Comparison of ENCODE assay signal across 9 cellular contexts in the genomic region with DNA sequence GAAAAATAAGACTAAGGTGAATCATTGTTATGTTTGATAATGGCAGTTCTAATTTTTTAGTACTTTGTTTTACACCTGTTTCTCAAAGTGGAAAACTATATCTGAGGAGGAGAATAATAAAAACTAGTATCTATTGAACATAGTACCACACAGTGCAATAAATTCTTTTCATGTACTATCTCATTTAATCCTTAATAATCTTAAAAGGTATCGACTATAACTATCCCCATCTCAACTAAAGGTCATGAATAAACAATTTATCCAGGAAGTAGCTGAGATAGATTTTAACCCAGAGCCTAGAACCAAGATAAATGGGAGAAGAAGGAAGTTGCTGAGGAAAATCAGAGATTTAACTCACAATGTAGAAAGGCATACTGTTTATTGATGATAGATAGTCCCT. TPM values are rescaled to one million over a fixed set of nuclear protein-coding genes. Genes with fewer than 3 reads are reported as not detected.
DNase-seq lines count a peak whose midpoint lies in the region; ATAC-seq, FAIRE-seq and TF ChIP-seq lines count a peak whose summit lies in the region.
"Had no signal": no experiment of that assay in that cellular context is flagged by ENCODE, and none has a peak within 500 bp of the region (broad histone marks: within the 10 kb centered on the region; RNA-seq: fewer than 3 reads in every experiment).

No MANE protein-coding gene starts in this region.

- peak overlapping the region; percentile 68 for H3K27ac Mint-ChIP-seq in activated T-cell treated with anti-CD3 and anti-CD28 coated beads, Interleukin-2, amount 50 U/mL, for 72 hours

- H3K4me3 ChIP-seq in adipocyte (ENCODE audit: low read length) (peak overlapping the region; percentile 98), HepG2 (replicated peaks in 1 of 3; ENCODE audit: insufficient read depth in 1 of 3, low read depth in 2 of 3, low read length in 3 of 3) (peak overlapping the region; percentile 38 to 96 (median 40); a peak in 4 of 6 replicates), tibial artery (peak overlapping the region; percentile 90 to 93), A673 (ENCODE audit: low read depth, low read length, poor library complexity, severe bottlenecking) (no peak overlapping the region)

- no peak for FAIRE-seq in HepG2 (lab: Jason Lieb, UNC)

- ATAC-seq in activated T-cell treated with anti-CD3 and anti-CD28 coated beads, Interleukin-2, amount 50 U/mL, for 72 hours (replicated peaks in 1 of 2), result no peak
- no peak for ATAC-seq in HepG2
- no peak for ATAC-seq in HG03175 (IDR thresholded peaks at IDR 0.05; ENCODE audit: unreplicated experiment)

- peak overlapping the region; percentile 87 to 100 for H3K4me3 Mint-ChIP-seq in activated T-cell treated with anti-CD3 and anti-CD28 coated beads, Interleukin-2, amount 50 U/mL, for 72 hours

- H2AFZ ChIP-seq in HepG2 (ENCODE audit: low read length), result no peak overlapping the region

- H3K27me3 ChIP-seq in adipocyte (replicated peaks; ENCODE audit: control insufficient read depth, insufficient read depth, low read length), result no peaks in the 10 kb centered on the region
- no peaks in the 10 kb centered on the region; a peak in 1 of 5 replicates for H3K27me3 ChIP-seq in HepG2 (ENCODE audit: control insufficient read depth in 1 of 2, insufficient read depth in 2 of 2, low read length in 2 of 2)
- no peaks in the 10 kb centered on the region for H3K27me3 ChIP-seq in tibial artery
- H3K27me3 ChIP-seq in A673 (replicated peaks; ENCODE audit: insufficient read depth, low read depth, low read length, poor library complexity), result no peaks in the 10 kb centered on the region

- BruUV-seq in HepG2 (replicated peaks; lab: Mats Ljungman, UMichigan) (no TSS peak), A673 (replicated peaks; lab: Mats Ljungman, UMichigan) (no TSS peak)

- POLR2A ChIA-PET in HepG2 (lab: Yijun Ruan, JAX) (interaction anchor here (0.8 to 2.5 kb wide), 2 partner anchors 24 to 29 kb away, joined by 3 to 18 read pairs; no protein-coding TSS in a partner anchor), A673 (lab: Charles Lee; ENCODE audit: low non-redundant PET) (no interaction called here)

- in situ Hi-C loops in HepG2 (cut with HindIII; ENCODE audit: extremely low pct_ligation_motif_present, low pct_unique_long_range_greater_than_20kb), result no loop called here

- intact Hi-C loops in HepG2 (cut with micrococcal nuclease; ENCODE audit: unreplicated experiment), result loop anchor here (5.0 kb wide), 1 partner anchor 155 kb away; no protein-coding TSS in a partner anchor
- intact Hi-C loops in tibial artery (cut with DNase I; ENCODE audit: low total_unique reads), result no loop called here
- intact Hi-C loops in A673 (cut with micrococcal nuclease; ENCODE audit: unreplicated experiment), result no loop called here

- H4K20me1 ChIP-seq in HepG2 (ENCODE audit: insufficient read depth, low read length), result peaks cover 48% of the 10 kb centered on the region; the same call in 1 of the 2 replicates

- CTCF ChIA-PET in HepG2 (lab: Yijun Ruan, JAX; ENCODE audit: low intra/inter-chr PET ratio, low total read pairs) (no interaction called here), A673 (lab: Charles Lee) (no interaction called here)

- TF ChIP-seq EP300 in HepG2 (IDR thresholded peaks at IDR 0.05; ENCODE audit: low read depth in 2 of 2, low read length in 2 of 2) (no peak), HepG2 (CRISPR knock-in tag; IDR thresholded peaks at IDR 0.05; ENCODE audit: borderline replicate concordance) (no peak)

- H3K27me3 Mint-ChIP-seq in activated T-cell treated with anti-CD3 and anti-CD28 coated beads, Interleukin-2, amount 50 U/mL, for 72 hours (ENCODE audit: low read depth), result no peaks in the 10 kb centered on the region

- H3K4me1 Mint-ChIP-seq in activated T-cell treated with anti-CD3 and anti-CD28 coated beads, Interleukin-2, amount 50 U/mL, for 72 hours (ENCODE audit: low read depth), result peaks cover 70% of the 10 kb centered on the region

- H3K9me3 Mint-ChIP-seq in activated T-cell treated with anti-CD3 and anti-CD28 coated beads, Interleukin-2, amount 50 U/mL, for 72 hours, result no peaks in the 10 kb centered on the region

- H3K27ac ChIP-seq in HepG2 (ENCODE audit: extremely low read length, insufficient read depth, low read length), result no peak overlapping the region
- H3K27ac ChIP-seq in tibial artery, result no peak overlapping the region
- H3K27ac ChIP-seq in A673 (ENCODE audit: low read depth, low read length, poor library complexity, severe bottlenecking), result no peak overlapping the region

- peak overlapping the region; percentile 76 for H3K4me2 ChIP-seq in HepG2 (ENCODE audit: low read depth, low read length)

- H3K4me1 ChIP-seq in adipocyte (ENCODE audit: control insufficient read depth, insufficient read depth, low read length), result peaks cover 65% of the 10 kb centered on the region
- peaks cover 69% of the 10 kb centered on the region for H3K4me1 ChIP-seq in HepG2 (ENCODE audit: insufficient read depth, low read length)
- peaks cover 0 to 82% (median 31%) of the 10 kb centered on the region in 4 donors for H3K4me1 ChIP-seq in tibial artery
- peaks cover 4% of the 10 kb centered on the region for H3K4me1 ChIP-seq in A673 (ENCODE audit: insufficient read depth, low read length, poor library complexity, severe bottlenecking)

- H3K9me3 ChIP-seq in adipocyte (ENCODE audit: control insufficient read depth, low read length) (no peaks in the 10 kb centered on the region), HepG2 (ENCODE audit: low read length) (no peaks in the 10 kb centered on the region), tibial artery (no peaks in the 10 kb centered on the region), A673 (ENCODE audit: low read depth, low read length, poor library complexity, severe bottlenecking) (no peaks in the 10 kb centered on the region)

- 91% methylated on average over 1 of the region's 1 CpG for WGBS in HepG2 (ENCODE audit: low lambda C conversion rate)

- H3K79me2 ChIP-seq in HepG2 (ENCODE audit: insufficient read depth, low read length), result peaks cover 73% of the 10 kb centered on the region

- no peak for TF ChIP-seq POLR2A in HepG2 (IDR thresholded peaks at IDR 0.05; ENCODE audit: insufficient read depth in 1 of 2, low read depth in 2 of 2, low read length in 2 of 2)

- no peaks in the 10 kb centered on the region for H3K36me3 ChIP-seq in adipocyte (ENCODE audit: control insufficient read depth, insufficient read depth, low read length, severe bottlenecking)
- no peaks in the 10 kb centered on the region for H3K36me3 ChIP-seq in HepG2 (replicated peaks in 1 of 2; ENCODE audit: control insufficient read depth in 1 of 2, insufficient read depth in 2 of 2, low read length in 2 of 2)
- no peaks in the 10 kb centered on the region for H3K36me3 ChIP-seq in tibial artery
- no peaks in the 10 kb centered on the region for H3K36me3 ChIP-seq in A673 (ENCODE audit: insufficient read depth, low read length, poor library complexity, severe bottlenecking)

- no peak for DNase-seq in activated T-cell treated with anti-CD3 and anti-CD28 coated beads, Interleukin-2, amount 50 U/mL, for 72 hours
- no peak for DNase-seq in activated T-cell treated with anti-CD3 and anti-CD28 coated beads, Interleukin-2, amount 50 U/mL, for 1 hour
- DNase-seq in adipocyte (ENCODE audit: low read depth) (no peak), HepG2 (ENCODE audit: low spot score) (no peak), tibial artery (no peak), D341Med (ENCODE audit: low spot score) (no peak), A673 (ENCODE audit: low spot score) (no peak)
- DNase-seq: activated gamma-delta T cell had no signal

- H3K9ac ChIP-seq in adipocyte (ENCODE audit: low read length) (peak overlapping the region; percentile 99), HepG2 (ENCODE audit: insufficient read depth, low read depth, low read length) (no peak overlapping the region; the same call in 1 of the 2 replicates)

- no peak for TF ChIP-seq RAD21 in HepG2 (CRISPR knock-in tag; IDR thresholded peaks at IDR 0.05)

- peaks cover 0 to 1% of the 10 kb centered on the region in 2 donors for H3K36me3 Mint-ChIP-seq in activated T-cell treated with anti-CD3 and anti-CD28 coated beads, Interleukin-2, amount 50 U/mL, for 72 hours (ENCODE audit: insufficient read depth in 2 of 2)

- TF ChIP-seq CTCF in HepG2 (CRISPR knock-in tag; IDR thresholded peaks at IDR 0.05) (no peak), tibial artery (IDR thresholded peaks at IDR 0.05) (no peak), A673 (conservative IDR thresholded peaks at IDR 0.05; ENCODE audit: low read depth, low read length) (no peak)

RNA-seq across cellular contexts. Expression of a gene that starts 2.5 kb away (rescaled TPM):
- 10 to 100 TPM; 22.9 to 31.1 TPM for total RNA-seq in activated T-cell treated with anti-CD3 and anti-CD28 coated beads, Interleukin-2, amount 50 U/mL, for 72 hours
- total RNA-seq in HepG2 (2016; rRNA removed; fragmentation: Illumina TruSeq; extraction: Trizol), result 16.6 and 17.2 TPM in 2 replicates
- 27.0 and 31.5 TPM in 2 replicates for total RNA-seq in HepG2 (2016; cell fraction: cytosol; rRNA removed; fragmentation: Illumina TruSeq; extraction: Trizol; ENCODE audit: low read depth)
- 18.8 and 19.3 TPM in 2 replicates for total RNA-seq in HepG2 (2016; cell fraction: insoluble cytoplasmic fraction; rRNA removed; fragmentation: Illumina TruSeq; extraction: Trizol)
- 33.0 and 34.2 TPM in 2 replicates for total RNA-seq in HepG2 (2016; cell fraction: membrane; rRNA removed; fragmentation: Illumina TruSeq; extraction: Trizol)
- total RNA-seq in HepG2 (2016; cell fraction: nucleus; rRNA removed; fragmentation: Illumina TruSeq; extraction: Trizol), result 10.2 and 11.4 TPM in 2 replicates
- 8.4 and 10.0 TPM in 2 replicates for polyA plus RNA-seq in HepG2 (2011; rRNA removed)
- polyA plus RNA-seq in HepG2 (2011; cell fraction: cytosol; rRNA removed), result 9.5 and 9.8 TPM in 2 replicates
- 8.4 and 9.8 TPM in 2 replicates for polyA plus RNA-seq in HepG2 (2011; cell fraction: nucleus; rRNA removed)
- polyA plus RNA-seq in HepG2 (2012), result 9.2 and 11.5 TPM in 2 replicates
- 20.0 and 21.8 TPM in 2 replicates for polyA plus RNA-seq in HepG2 (2016; cell fraction: cytosol; fragmentation: Illumina TruSeq; extraction: Trizol; ENCODE audit: low read depth)
- 9.4 and 14.0 TPM in 2 replicates for polyA plus RNA-seq in HepG2 (2016; cell fraction: insoluble cytoplasmic fraction; fragmentation: Illumina TruSeq; extraction: Trizol; ENCODE audit: low read depth)
- polyA plus RNA-seq in HepG2 (2016; cell fraction: membrane; fragmentation: Illumina TruSeq; extraction: Trizol; ENCODE audit: low read depth), result 20.0 and 26.0 TPM in 2 replicates
- 8.3 and 12.4 TPM in 2 replicates for polyA plus RNA-seq in HepG2 (2016; cell fraction: nucleus; fragmentation: Illumina TruSeq; extraction: Trizol; ENCODE audit: insufficient read depth, low read depth)
- polyA minus RNA-seq in HepG2 (2011; rRNA and poly(A)+ RNA removed; ENCODE audit: low replicate concordance), result 2.2 and 8.7 TPM in 2 replicates
- polyA minus RNA-seq in HepG2 (2011; cell fraction: cytosol; rRNA and poly(A)+ RNA removed), result 13.7 and 17.7 TPM in 2 replicates
- polyA minus RNA-seq in HepG2 (2011; cell fraction: nucleus; rRNA and poly(A)+ RNA removed), result 39.3 and 58.1 TPM in 2 replicates
- 5.4 and 8.1 TPM in 2 replicates for total RNA-seq in A673 (2021)

RNA-seq across cellular contexts. Expression of a gene that starts 38.1 kb away (rescaled TPM):
- not detected for total RNA-seq in activated T-cell treated with anti-CD3 and anti-CD28 coated beads, Interleukin-2, amount 50 U/mL, for 72 hours
- not detected in 2 replicates for total RNA-seq in HepG2 (2016; rRNA removed; fragmentation: Illumina TruSeq; extraction: Trizol)
- not detected in 2 replicates for total RNA-seq in HepG2 (2016; cell fraction: cytosol; rRNA removed; fragmentation: Illumina TruSeq; extraction: Trizol; ENCODE audit: low read depth)
- not detected in 2 replicates for total RNA-seq in HepG2 (2016; cell fraction: insoluble cytoplasmic fraction; rRNA removed; fragmentation: Illumina TruSeq; extraction: Trizol)
- not detected in 2 replicates for total RNA-seq in HepG2 (2016; cell fraction: membrane; rRNA removed; fragmentation: Illumina TruSeq; extraction: Trizol)
- total RNA-seq in HepG2 (2016; cell fraction: nucleus; rRNA removed; fragmentation: Illumina TruSeq; extraction: Trizol), result not detected in 2 replicates
- polyA plus RNA-seq in HepG2 (2011; rRNA removed), result not detected in 2 replicates
- polyA plus RNA-seq in HepG2 (2011; cell fraction: cytosol; rRNA removed), result not detected in 2 replicates
- not detected in 2 replicates for polyA plus RNA-seq in HepG2 (2011; cell fraction: nucleus; rRNA removed)
- not detected in 2 replicates for polyA plus RNA-seq in HepG2 (2012)
- not detected in 2 replicates for polyA plus RNA-seq in HepG2 (2016; cell fraction: cytosol; fragmentation: Illumina TruSeq; extraction: Trizol; ENCODE audit: low read depth)
- polyA plus RNA-seq in HepG2 (2016; cell fraction: insoluble cytoplasmic fraction; fragmentation: Illumina TruSeq; extraction: Trizol; ENCODE audit: low read depth), result not detected in 2 replicates
- polyA plus RNA-seq in HepG2 (2016; cell fraction: membrane; fragmentation: Illumina TruSeq; extraction: Trizol; ENCODE audit: low read depth), result not detected in 2 replicates
- not detected in 2 replicates for polyA plus RNA-seq in HepG2 (2016; cell fraction: nucleus; fragmentation: Illumina TruSeq; extraction: Trizol; ENCODE audit: insufficient read depth, low read depth)
- polyA minus RNA-seq in HepG2 (2011; rRNA and poly(A)+ RNA removed; ENCODE audit: low replicate concordance), result not detected in 2 replicates
- polyA minus RNA-seq in HepG2 (2011; cell fraction: cytosol; rRNA and poly(A)+ RNA removed), result not detected in 2 replicates
- not detected in 2 replicates for polyA minus RNA-seq in HepG2 (2011; cell fraction: nucleus; rRNA and poly(A)+ RNA removed)
- not detected in 2 replicates for total RNA-seq in A673 (2021)
